In the genomic region with DNA sequence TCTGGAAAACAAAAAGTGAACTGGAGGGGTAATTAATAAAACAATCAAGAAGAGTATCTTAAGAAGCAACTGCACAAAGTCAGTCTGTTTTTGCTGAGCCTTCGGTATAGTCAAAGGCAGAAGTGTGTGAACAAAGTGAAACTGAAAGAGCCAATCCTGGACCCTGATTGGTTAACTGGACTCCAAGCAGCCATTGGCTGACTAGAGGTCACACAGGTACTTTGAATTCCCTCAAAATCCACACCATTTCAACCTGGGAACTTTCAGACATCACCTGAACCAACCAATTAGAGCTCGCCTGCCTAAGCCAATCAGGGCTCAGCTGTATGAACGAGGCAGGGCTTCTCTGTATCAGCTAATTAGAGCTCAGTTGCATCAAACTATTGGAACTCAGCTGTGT, we compare ENCODE assay signal across 8 cellular contexts.
A peak's percentile ranks its signal among the peaks of the same experiment; 100 is the strongest.
DNase-seq lines count a peak whose midpoint lies in the region; ATAC-seq and TF ChIP-seq lines count a peak whose summit lies in the region.

No MANE protein-coding gene starts in this region.

- DNase-seq in left ventricle myocardium inferior (no peak), cardiac septum (ENCODE audit: low spot score) (no peak), endodermal cell (no peak)
- DNase-seq in activated CD4-positive, alpha-beta T cell treated with anti-CD3 and anti-CD28 coated beads, Interleukin-2, amount 50 U/mL, for 48 hours, result no peak

- H3F3A ChIP-seq in Loucy (ENCODE audit: low read depth), result no peaks in the 10 kb centered on the region

- H3K9me2 ChIP-seq in Loucy (replicated peaks; ENCODE audit: low read depth, low read length), result no peaks in the 10 kb centered on the region

- H3K4me3 ChIP-seq in left ventricle myocardium inferior, result peak overlapping the region; percentile 7
- peak overlapping the region; percentile 52 for H3K4me3 ChIP-seq in Loucy (ENCODE audit: low read length, poor library complexity, severe bottlenecking)
- peak overlapping the region; percentile 4 to 20 for H3K4me3 ChIP-seq in duodenal mucosa (ENCODE audit: low read depth in 1 of 2, low read length in 2 of 2)
- no peak overlapping the region for H3K4me3 ChIP-seq in endodermal cell (ENCODE audit: low read length)

- H3K36me3 ChIP-seq in left ventricle myocardium inferior, result no peaks in the 10 kb centered on the region
- H3K36me3 ChIP-seq in Loucy (ENCODE audit: insufficient read depth, low read length), result no peaks in the 10 kb centered on the region
- no peaks in the 10 kb centered on the region for H3K36me3 ChIP-seq in duodenal mucosa (ENCODE audit: control insufficient read depth in 1 of 2, insufficient read depth in 2 of 2, low read length in 2 of 2)
- no peaks in the 10 kb centered on the region for H3K36me3 ChIP-seq in endodermal cell (ENCODE audit: control insufficient read depth, insufficient read depth, low read length)

- H3K4me3 Mint-ChIP-seq in endodermal cell, result no peak overlapping the region

- H3K27me3 Mint-ChIP-seq in endodermal cell (ENCODE audit: insufficient read depth), result no peaks in the 10 kb centered on the region

- H3K9ac ChIP-seq in Loucy (ENCODE audit: low read depth, low read length, poor library complexity, severe bottlenecking) (peak overlapping the region; percentile 61), duodenal mucosa (ENCODE audit: low read depth in 1 of 2, low read length in 2 of 2) (no peak overlapping the region), endodermal cell (ENCODE audit: extremely low read depth, low read length, poor library complexity, severe bottlenecking) (no peak overlapping the region)

- no peaks in the 10 kb centered on the region for H3K4me1 ChIP-seq in left ventricle myocardium inferior
- peaks cover 4% of the 10 kb centered on the region for H3K4me1 ChIP-seq in Loucy (ENCODE audit: insufficient read depth, low read length, poor library complexity, severe bottlenecking)
- no peaks in the 10 kb centered on the region for H3K4me1 ChIP-seq in duodenal mucosa (ENCODE audit: control insufficient read depth in 1 of 2, insufficient read depth in 2 of 2, low read length in 2 of 2)
- no peaks in the 10 kb centered on the region for H3K4me1 ChIP-seq in endodermal cell (ENCODE audit: control insufficient read depth, insufficient read depth, low read length)

- H4K20me1 ChIP-seq in Loucy (ENCODE audit: insufficient read depth, low read length, poor library complexity, severe bottlenecking), result no peaks in the 10 kb centered on the region

- peaks cover 4% of the 10 kb centered on the region for H3K36me3 Mint-ChIP-seq in endodermal cell (ENCODE audit: low read depth)

- WGBS in endodermal cell (ENCODE audit: insufficient coverage in 1 of 2, insufficient read length in 1 of 2), 2 experiments, result 93 to 100% methylated on average over 3 of the region's 3 CpGs

- intact Hi-C loops in left ventricle myocardium inferior (cut with micrococcal nuclease) (no loop called here), cardiac septum (cut with DNase I) (no loop called here)

- no peaks in the 10 kb centered on the region for H3K79me2 ChIP-seq in Loucy (ENCODE audit: insufficient read depth, low read length)

- peaks cover 7% of the 10 kb centered on the region for H3K9me3 ChIP-seq in left ventricle myocardium inferior (replicated peaks)
- 0 out of 2 replicates have a peak, but pooled peaks cover 9% of the 10 kb centered on the region for H3K9me3 ChIP-seq in Loucy (ENCODE audit: insufficient read depth, low read depth, low read length)
- no peaks in the 10 kb centered on the region for H3K9me3 ChIP-seq in duodenal mucosa (ENCODE audit: control insufficient read depth in 1 of 2, low read length in 2 of 2)
- no peaks in the 10 kb centered on the region for H3K9me3 ChIP-seq in endodermal cell (ENCODE audit: control insufficient read depth, low read length)

- no peak overlapping the region for H3K27ac Mint-ChIP-seq in endodermal cell

- peaks cover 21% of the 10 kb centered on the region for H3K9me3 Mint-ChIP-seq in endodermal cell

- no peak overlapping the region for H3K27ac ChIP-seq in left ventricle myocardium inferior (replicated peaks)
- H3K27ac ChIP-seq in duodenal mucosa (ENCODE audit: low read depth, low read length), result no peak overlapping the region
- no peak overlapping the region for H3K27ac ChIP-seq in endodermal cell (ENCODE audit: low read depth, low read length)

- H2AFZ ChIP-seq in Loucy (ENCODE audit: low read length), result peak overlapping the region; percentile 74

- no peaks in the 10 kb centered on the region for H3K4me1 Mint-ChIP-seq in endodermal cell

- TF ChIP-seq CTCF in left ventricle myocardium inferior (IDR thresholded peaks at IDR 0.05; ENCODE audit: borderline replicate concordance), result no peak
- no peak for TF ChIP-seq CTCF in Loucy (conservative IDR thresholded peaks at IDR 0.05; ENCODE audit: low read length)
- no peak for TF ChIP-seq CTCF in endodermal cell (conservative IDR thresholded peaks at IDR 0.05)

- peak overlapping the region; percentile 72 for H3K4me2 ChIP-seq in Loucy (ENCODE audit: low read depth, low read length, poor library complexity, severe bottlenecking)

- ATAC-seq in GM19467 (IDR thresholded peaks at IDR 0.05; ENCODE audit: unreplicated experiment), result no peak
- ATAC-seq in HG02763 (IDR thresholded peaks at IDR 0.05; ENCODE audit: unreplicated experiment), result no peak

- H3K27me3 ChIP-seq in left ventricle myocardium inferior (ENCODE audit: low read depth) (no peaks in the 10 kb centered on the region), Loucy (ENCODE audit: insufficient read depth, low read length, poor library complexity, severe bottlenecking) (no peaks in the 10 kb centered on the region), duodenal mucosa (ENCODE audit: control insufficient read depth in 1 of 2, insufficient read depth in 2 of 2, low read length in 2 of 2) (no peaks in the 10 kb centered on the region), endodermal cell (ENCODE audit: control insufficient read depth, insufficient read depth, low read length, poor library complexity, severe bottlenecking) (no peaks in the 10 kb centered on the region)
